Comparison of ENCODE assay signal across 13 cellular contexts in the genomic region with DNA sequence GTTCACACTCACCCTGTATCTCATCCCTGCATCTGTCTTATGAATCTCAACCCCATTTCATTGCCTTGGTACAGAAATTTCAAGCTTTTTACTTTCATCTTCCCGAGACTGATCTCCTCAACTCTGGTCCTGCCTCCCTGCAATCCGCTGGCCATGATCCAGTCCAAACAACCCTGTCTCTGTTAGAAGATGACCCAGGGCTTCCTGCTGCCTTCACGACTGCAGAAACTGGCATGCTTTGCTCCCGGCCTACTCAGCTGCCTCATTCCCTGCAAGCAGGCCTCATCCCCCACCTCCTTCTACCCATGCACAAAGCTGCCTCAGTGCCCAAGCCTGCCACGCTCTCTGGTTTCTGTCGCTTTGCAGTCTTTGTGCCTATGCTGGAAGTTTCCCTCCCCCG.
A peak's percentile ranks its signal among the peaks of the same experiment; 100 is the strongest.
DNase-seq lines count a peak whose midpoint lies in the region; ATAC-seq and TF ChIP-seq lines count a peak whose summit lies in the region.
"Had no signal": no experiment of that assay in that cellular context is flagged by ENCODE, and none has a peak within 500 bp of the region (broad histone marks: within the 10 kb centered on the region; RNA-seq: fewer than 3 reads in every experiment).

No MANE protein-coding gene starts in this region.

- no peak overlapping the region for H3K27ac ChIP-seq in HEK293 (ENCODE audit: extremely low read depth, low read depth, low read length)
- H3K27ac ChIP-seq: GM23248 had no signal

- H3K4me3 ChIP-seq in HEK293 (ENCODE audit: low read depth, low read length) = no peak overlapping the region
- H3K4me3 ChIP-seq: GM23248 had no signal

- DNase-seq in iris pigment epithelial cell (ENCODE audit: low read depth) (peak; percentile 65), pons (ENCODE audit: low spot score) (peak; percentile 73), erythroblast (lab: John Stamatoyannopoulos, UW) (no peak)
- DNase-seq in stimulated activated naive CD8-positive, alpha-beta T cell treated with anti-CD3 and anti-CD28 coated beads, Interleukin-15, Interleukin-2, amounts not matched to agents 100 U/mL and 50 U/mL, for 24 hours = no peak
- DNase-seq: activated CD4-positive, alpha-beta memory T cell treated with anti-CD3 and anti-CD28 coated beads for 36 hours; GM23248; NCI-H446; T1000 had no signal

- peak; percentile 65 for ATAC-seq in SK-N-SH treated with all-trans-retinoic acid at 6 μM for 48 hours
- ATAC-seq in stimulated activated naive CD8-positive, alpha-beta T cell treated with anti-CD3 and anti-CD28 coated beads, Interleukin-15, Interleukin-2, amounts not matched to agents 100 U/mL and 50 U/mL, for 24 hours = no peak
- ATAC-seq in GM18505 (IDR thresholded peaks at IDR 0.05; ENCODE audit: unreplicated experiment) = no peak
- no peak for ATAC-seq in HG03520 (IDR thresholded peaks at IDR 0.05; ENCODE audit: unreplicated experiment)
- ATAC-seq: esophagus mucosa had no signal

- H3K9me3 ChIP-seq in HEK293 (ENCODE audit: control insufficient read depth, insufficient read depth, low read depth, low read length) = no peaks in the 10 kb centered on the region

- TF ChIP-seq POLR2A in erythroblast (IDR thresholded peaks at IDR 0.05; ENCODE audit: low read length) (no peak), GM18505 (IDR thresholded peaks at IDR 0.05; ENCODE audit: borderline replicate concordance, extremely low read depth, insufficient read depth, insufficient read length) (no peak)

- peaks cover 5% of the 10 kb centered on the region; the same call in 1 of the 2 replicates for H3K4me1 ChIP-seq in HEK293 (ENCODE audit: control insufficient read depth, insufficient read depth, low read length)

- CTCF ChIA-PET in HEK293 (lab: Yijun Ruan, JAX) = no interaction called here

- no peaks in the 10 kb centered on the region for H3K36me3 ChIP-seq in HEK293 (ENCODE audit: control insufficient read depth in 2 of 2, insufficient read depth in 1 of 2, low read length in 2 of 2)

- POLR2A ChIA-PET in HEK293 (lab: Yijun Ruan, JAX) = no interaction called here

- no peak for TF ChIP-seq CTCF in HEK293 (tag by site-specific recombination; IDR thresholded peaks at IDR 0.05)

TF ChIP-seq in HEK293, 187 proteins besides CTCF, POLR2A, EP300 and RAD21 (continues in another document):
- TF ChIP-seq ZNF610 (tag by site-specific recombination; IDR thresholded peaks at IDR 0.05; ENCODE audit: borderline replicate concordance) (no peak), ZBTB11 (tag by site-specific recombination; conservative IDR thresholded peaks at IDR 0.05; ENCODE audit: low read depth) (no peak), ZNF223 (tag by site-specific recombination; IDR thresholded peaks at IDR 0.05) (peak; percentile 85), BCL6B (tag by site-specific recombination; IDR thresholded peaks at IDR 0.05) (no peak), ZNF211 (tag by site-specific recombination; IDR thresholded peaks at IDR 0.05; ENCODE audit: low read depth) (no peak)
- TF ChIP-seq, protein P1, sequence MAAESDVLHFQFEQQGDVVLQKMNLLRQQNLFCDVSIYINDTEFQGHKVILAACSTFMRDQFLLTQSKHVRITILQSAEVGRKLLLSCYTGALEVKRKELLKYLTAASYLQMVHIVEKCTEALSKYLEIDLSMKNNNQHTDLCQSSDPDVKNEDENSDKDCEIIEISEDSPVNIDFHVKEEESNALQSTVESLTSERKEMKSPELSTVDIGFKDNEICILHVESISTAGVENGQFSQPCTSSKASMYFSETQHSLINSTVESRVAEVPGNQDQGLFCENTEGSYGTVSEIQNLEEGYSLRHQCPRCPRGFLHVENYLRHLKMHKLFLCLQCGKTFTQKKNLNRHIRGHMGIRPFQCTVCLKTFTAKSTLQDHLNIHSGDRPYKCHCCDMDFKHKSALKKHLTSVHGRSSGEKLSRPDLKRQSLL (tag by site-specific recombination; IDR thresholded peaks at IDR 0.05) = no peak

TF ChIP-seq in SK-N-SH treated with all-trans-retinoic acid at 6 μM for 48 hours, 23 proteins besides CTCF, POLR2A, EP300 and RAD21 (continues in another document):
- no peak for TF ChIP-seq BACH2 (CRISPR knock-in tag; IDR thresholded peaks at IDR 0.05; ENCODE audit: borderline replicate concordance)
- no peak for TF ChIP-seq SNAI2 (CRISPR knock-in tag; IDR thresholded peaks at IDR 0.05)
- no peak for TF ChIP-seq TOX (CRISPR knock-in tag; IDR thresholded peaks at IDR 0.05; ENCODE audit: borderline replicate concordance)
- TF ChIP-seq GLIS3 (CRISPR knock-in tag; IDR thresholded peaks at IDR 0.05) = no peak
- no peak for TF ChIP-seq OSR1 (CRISPR knock-in tag; IDR thresholded peaks at IDR 0.05)
- TF ChIP-seq CSDC2 (CRISPR knock-in tag; IDR thresholded peaks at IDR 0.05) = no peak
- TF ChIP-seq ZC3H10 (CRISPR knock-in tag; IDR thresholded peaks at IDR 0.05) = no peak
- TF ChIP-seq ARNTL (CRISPR knock-in tag; IDR thresholded peaks at IDR 0.05; ENCODE audit: borderline replicate concordance, low read depth) = no peak
- TF ChIP-seq CSRNP3 (CRISPR knock-in tag; IDR thresholded peaks at IDR 0.05) = no peak
- TF ChIP-seq ISL1 (CRISPR knock-in tag; IDR thresholded peaks at IDR 0.05) = no peak
- no peak for TF ChIP-seq RARB (CRISPR knock-in tag; IDR thresholded peaks at IDR 0.05)
- no peak for TF ChIP-seq ZFP3 (CRISPR knock-in tag; IDR thresholded peaks at IDR 0.05)
- no peak for TF ChIP-seq TCF4 (CRISPR knock-in tag; IDR thresholded peaks at IDR 0.05; ENCODE audit: borderline replicate concordance)
- TF ChIP-seq, protein P2, sequence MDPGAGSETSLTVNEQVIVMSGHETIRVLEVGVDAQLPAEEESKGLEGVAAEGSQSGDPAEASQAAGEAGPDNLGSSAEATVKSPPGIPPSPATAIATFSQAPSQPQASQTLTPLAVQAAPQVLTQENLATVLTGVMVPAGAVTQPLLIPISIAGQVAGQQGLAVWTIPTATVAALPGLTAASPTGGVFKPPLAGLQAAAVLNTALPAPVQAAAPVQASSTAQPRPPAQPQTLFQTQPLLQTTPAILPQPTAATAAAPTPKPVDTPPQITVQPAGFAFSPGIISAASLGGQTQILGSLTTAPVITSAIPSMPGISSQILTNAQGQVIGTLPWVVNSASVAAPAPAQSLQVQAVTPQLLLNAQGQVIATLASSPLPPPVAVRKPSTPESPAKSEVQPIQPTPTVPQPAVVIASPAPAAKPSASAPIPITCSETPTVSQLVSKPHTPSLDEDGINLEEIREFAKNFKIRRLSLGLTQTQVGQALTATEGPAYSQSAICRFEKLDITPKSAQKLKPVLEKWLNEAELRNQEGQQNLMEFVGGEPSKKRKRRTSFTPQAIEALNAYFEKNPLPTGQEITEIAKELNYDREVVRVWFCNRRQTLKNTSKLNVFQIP (CRISPR knock-in tag; IDR thresholded peaks at IDR 0.05; ENCODE audit: borderline replicate concordance, low read depth) = no peak
- no peak for TF ChIP-seq ESRRG (CRISPR knock-in tag; IDR thresholded peaks at IDR 0.05)
- no peak for TF ChIP-seq ZNF8 (CRISPR knock-in tag; IDR thresholded peaks at IDR 0.05)
- no peak for TF ChIP-seq TSHZ2 (CRISPR knock-in tag; IDR thresholded peaks at IDR 0.05)
- no peak for TF ChIP-seq PPARA (CRISPR knock-in tag; IDR thresholded peaks at IDR 0.05; ENCODE audit: borderline replicate concordance)

Comparison
In these comparisons a context has a peak if more than half of its experiments do, and no peak if none do; other contexts are left out.
1. DNase-seq: peak in iris pigment epithelial cell (single experiment) and pons (single experiment); none in stimulated activated naive CD8-positive, alpha-beta T cell treated with anti-CD3 and anti-CD28 coated beads, Interleukin-15, Interleukin-2, amounts not matched to agents 100 U/mL and 50 U/mL, for 24 hours (single experiment) and erythroblast (0 of 2).